8 cellular contexts compared by ENCODE assay signal in the genomic region with DNA sequence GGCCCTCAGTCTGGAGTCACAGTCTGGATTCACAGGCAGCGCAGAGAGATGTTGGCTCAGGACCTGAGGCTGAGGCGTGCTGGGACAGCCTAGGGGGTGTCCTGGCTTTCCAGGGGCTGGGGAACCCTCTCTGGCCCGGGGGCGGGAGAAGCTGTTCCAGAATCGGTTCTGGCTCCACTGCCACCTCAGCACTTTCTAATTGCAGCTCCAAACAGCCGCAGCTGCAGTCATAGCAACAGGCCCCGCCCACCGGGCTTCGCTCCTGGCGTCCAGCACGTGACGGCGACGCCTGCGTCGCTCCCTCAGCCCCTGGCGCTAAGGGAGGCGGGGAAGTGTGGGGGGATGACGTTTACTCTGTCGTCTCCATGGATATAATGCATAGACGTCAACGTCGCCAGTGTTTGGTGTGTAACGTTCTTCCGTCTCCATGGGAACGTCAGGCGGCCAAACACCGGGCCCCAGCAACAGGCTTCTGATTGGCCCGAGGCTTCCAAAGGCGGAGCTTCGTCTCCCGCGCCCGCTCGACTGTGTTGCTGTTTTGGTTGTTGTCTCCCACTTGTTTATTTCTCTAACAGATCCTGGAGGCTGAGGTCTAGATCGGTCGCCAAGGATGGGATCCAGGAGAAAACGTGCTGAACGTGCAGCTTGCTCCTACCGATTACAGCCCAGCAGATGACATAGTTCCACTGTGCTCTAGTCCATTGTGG. TPM values are rescaled to one million over a fixed set of nuclear protein-coding genes. Genes with fewer than 3 reads are reported as not detected.
A peak's percentile ranks its signal among the peaks of the same experiment; 100 is the strongest.
DNase-seq lines count a peak whose midpoint lies in the region; ATAC-seq, FAIRE-seq and TF ChIP-seq lines count a peak whose summit lies in the region.

No MANE protein-coding gene starts in this region.

- DNase-seq in GM12864 (ENCODE audit: low read depth) (peak; percentile 99), NCI-H1417 treated with DMSO at 0.1 percent for 48 hours (lab: John Stamatoyannopoulos, UW) (peak; percentile 94), SW480 (ENCODE audit: low spot score) (peak; percentile 100), cardiac muscle cell (ENCODE audit: low read depth in 1 of 2, low spot score in 1 of 2) (peak; percentile 99 to 100), pancreas (peak; percentile 99 to 100 (median 100)), tibial artery (peak; percentile 97 to 99)

- H3K4me3 ChIP-seq in GM12864 (ENCODE audit: low read depth, low read length): peak overlapping the region; percentile 52
- H3K4me3 ChIP-seq in cardiac muscle cell: peak overlapping the region; percentile 17
- H3K4me3 ChIP-seq in pancreas: peak overlapping the region in 2 of 4 donors; percentile 34 to 40
- H3K4me3 ChIP-seq in tibial artery: peak overlapping the region; percentile 45 to 58

- H3K27me3 ChIP-seq in cardiac muscle cell (no peaks in the 10 kb centered on the region), pancreas (no peaks in the 10 kb centered on the region), tibial artery (no peaks in the 10 kb centered on the region)

- H3K9me3 ChIP-seq in cardiac muscle cell (ENCODE audit: low read depth) (no peaks in the 10 kb centered on the region), pancreas (no peaks in the 10 kb centered on the region), tibial artery (no peaks in the 10 kb centered on the region)

- H3K36me3 ChIP-seq in cardiac muscle cell: no peaks in the 10 kb centered on the region
- no peaks in the 10 kb centered on the region for H3K36me3 ChIP-seq in pancreas
- H3K36me3 ChIP-seq in tibial artery: no peaks in the 10 kb centered on the region

- ATAC-seq in HG02798 (IDR thresholded peaks at IDR 0.05; ENCODE audit: poor library complexity, unreplicated experiment) (peak; percentile 98), pancreas (peak; percentile 89 to 93 (median 91))

- intact Hi-C loops in pancreas (cut with DNase I) (loop anchor here in 1 of 3 donors (10.0 kb wide), 1 partner anchor 104 kb away; no protein-coding TSS in a partner anchor), tibial artery (cut with DNase I; ENCODE audit: low total_unique reads) (loop anchor here (1.0 kb wide), 1 partner anchor 19 kb away; a partner anchor contains a TSS)

- WGBS in adipose tissue, 3 donors: 0 to 1% (median 1%) methylated on average over 40 of the region's 40 CpGs
- WGBS in pancreas, 2 donors: 0% methylated on average over 39 to 40 of the region's 40 CpGs

- H3K27ac ChIP-seq in adipose tissue (ENCODE audit: low read depth, low read length) (peak overlapping the region; percentile 96), cardiac muscle cell (peak overlapping the region; percentile 97), pancreas (peak overlapping the region; percentile 98 to 99 (median 98)), tibial artery (peak overlapping the region; percentile 89 to 99)

- peak; percentile 97 for FAIRE-seq in pancreas (lab: Jason Lieb, UNC)

- peaks cover 34% of the 10 kb centered on the region for H3K4me1 ChIP-seq in cardiac muscle cell (ENCODE audit: low read depth)
- H3K4me1 ChIP-seq in pancreas: peaks cover 28 to 36% (median 36%) of the 10 kb centered on the region in 3 donors
- H3K4me1 ChIP-seq in tibial artery: peaks cover 0 to 35% (median 33%) of the 10 kb centered on the region in 4 donors

- TF ChIP-seq CTCF in GM12864 (IDR thresholded peaks at IDR 0.05; ENCODE audit: low read depth, low read length, missing control alignments) (no peak), cardiac muscle cell (IDR thresholded peaks at IDR 0.05; ENCODE audit: low read depth, low read length) (no peak), pancreas (IDR thresholded peaks at IDR 0.05) (no peak), tibial artery (IDR thresholded peaks at IDR 0.05) (no peak)

RNA-seq across cellular contexts. Expression of a gene that starts 19.7 kb away (rescaled TPM):
- polyA plus RNA-seq in adipose tissue: 1,000 to 10,000 TPM in 2 of 3 donors, 100 to 1,000 TPM in 1; 170 to 1,921 (median 1,284) TPM
- total RNA-seq in cardiac muscle cell: 44.3 and 66.0 TPM in 2 replicates
- polyA plus RNA-seq in cardiac muscle cell: 45.3 and 55.3 TPM in 2 replicates
- 100 to 1,000 TPM in 2 of 6 donors, 10 to 100 TPM in 4; 56.4 to 209 (median 81.4) TPM for total RNA-seq in pancreas
- 100 to 1,000 TPM; 103 to 303 TPM for polyA plus RNA-seq in pancreas
